ENCODE assay signal across 28 cellular contexts in the genomic region with DNA sequence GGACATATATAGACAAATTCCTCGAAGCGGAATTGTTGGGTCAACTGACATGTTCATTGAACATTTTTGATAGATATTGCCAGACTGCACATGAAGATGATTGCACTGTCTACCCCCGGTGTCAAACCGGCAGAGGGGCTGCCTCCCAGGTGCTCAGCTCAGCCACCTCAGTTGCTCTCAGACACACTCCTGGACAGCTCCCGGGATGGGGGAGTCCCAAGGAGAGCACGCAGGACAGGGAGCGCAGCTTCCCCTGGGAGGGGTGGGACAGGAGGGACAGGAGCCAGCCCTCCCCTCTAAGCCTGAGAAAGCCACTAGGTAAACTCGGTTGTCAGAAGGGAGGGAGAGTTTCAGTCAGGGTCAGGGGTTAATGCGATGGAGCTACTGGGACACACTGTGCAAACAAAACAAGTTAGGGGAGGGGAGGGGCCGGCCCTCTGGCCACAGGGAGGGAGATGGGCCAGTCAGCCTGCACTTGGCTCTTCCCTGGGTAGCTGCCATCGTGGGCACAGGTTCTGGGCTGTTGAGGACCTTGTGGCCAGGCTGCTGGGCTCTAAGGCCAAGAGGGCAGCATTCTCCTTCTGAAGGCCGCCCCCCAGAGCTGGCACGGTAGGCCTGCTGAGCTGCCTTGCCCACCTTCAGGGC. TPM values are rescaled to one million over a fixed set of nuclear protein-coding genes. Genes with fewer than 3 reads are reported as not detected.
A peak's percentile ranks its signal among the peaks of the same experiment; 100 is the strongest.
DNase-seq lines count a peak whose midpoint lies in the region; ATAC-seq, FAIRE-seq and TF ChIP-seq lines count a peak whose summit lies in the region.
"Had no signal": no experiment of that assay in that cellular context is flagged by ENCODE, and none has a peak within 500 bp of the region (broad histone marks: within the 10 kb centered on the region; RNA-seq: fewer than 3 reads in every experiment).

No MANE protein-coding gene starts in this region.

- H3K27ac ChIP-seq in A549 (peak overlapping the region; percentile 15 to 67; a peak in 5 of 6 replicates), VCaP (peak overlapping the region; percentile 73), esophagus muscularis mucosa (replicated peaks in 1 of 4) (no peak overlapping the region), WERI-Rb-1 (no peak overlapping the region)
- H3K27ac ChIP-seq: Peyer's patch, SJSA1 had no signal

- POLR2A ChIA-PET in A549 (lab: Yijun Ruan, JAX), result no interaction called here

- no peak for TF ChIP-seq CTCF in A549 (IDR thresholded peaks at IDR 0.05)
- no peak for TF ChIP-seq CTCF in VCaP (conservative IDR thresholded peaks at IDR 0.05)
- no peak for TF ChIP-seq CTCF in nephron progenitor cell (IDR thresholded peaks at IDR 0.05)
- no peak for TF ChIP-seq CTCF in esophagus muscularis mucosa (IDR thresholded peaks at IDR 0.05)
- no peak for TF ChIP-seq CTCF in WERI-Rb-1 (IDR thresholded peaks at IDR 0.05; ENCODE audit: low read depth, low read length)

- DNase-seq in A549 (ENCODE audit: low read depth in 1 of 2, low spot score in 1 of 2) (peak in 1 of 2 experiments; percentile 26), H7 (peak; percentile 68), nephron progenitor cell (peak; percentile 47), esophagus muscularis mucosa (ENCODE audit: extremely low spot score) (no peak), WERI-Rb-1 (no peak)
- DNase-seq: BE2C; CD4-positive, alpha-beta T cell; COR-L47; DMS 273 treated with DMSO at 0.1 percent for 48 hours; DND-41; MM.1S; NCI-H1048; NCI-H1417 treated with DMSO at 0.1 percent for 48 hours; NCI-H1930; NCI-H748 treated with DMSO at 0.1 percent for 48 hours; NK-92 treated with Interleukin-12 subunit alpha and Interleukin-12 subunit beta, amount 100 ng/mL, for 24 hours; Peyer's patch; T-helper 1 cell had no signal

- peaks cover 97% of the 10 kb centered on the region for H3K27me3 Mint-ChIP-seq in nephron progenitor cell (ENCODE audit: low read depth, poor library complexity)

- WGBS in A549 (ENCODE audit: missing lambda C conversion rate), result 39% methylated on average over 12 of the region's 13 CpGs
- WGBS in esophagus muscularis mucosa, result 53% methylated on average over 9 of the region's 13 CpGs

- intact Hi-C loops in esophagus muscularis mucosa (cut with DNase I), result no loop called here

- TF ChIP-seq EP300 in A549 (IDR thresholded peaks at IDR 0.05), result no peak
- no peak for TF ChIP-seq EP300 in esophagus muscularis mucosa (IDR thresholded peaks at IDR 0.05)

- H3K27me3 ChIP-seq in H7 (ENCODE audit: control insufficient read depth, insufficient read depth, low read length) (peaks cover 4% of the 10 kb centered on the region), esophagus muscularis mucosa (peaks cover 0 to 99% (median 21%) of the 10 kb centered on the region in 4 donors), WERI-Rb-1 (ENCODE audit: insufficient read depth, low read depth, severe bottlenecking) (no peaks in the 10 kb centered on the region)
- H3K27me3 ChIP-seq: BE2C had no signal

- no peak for TF ChIP-seq POLR2A in A549 (IDR thresholded peaks at IDR 0.05; ENCODE audit: low read length)
- no peak for TF ChIP-seq POLR2A in esophagus muscularis mucosa (IDR thresholded peaks at IDR 0.05; ENCODE audit: low read depth)

- H3K36me3 Mint-ChIP-seq in nephron progenitor cell (ENCODE audit: low read depth), result no peaks in the 10 kb centered on the region

- no peaks in the 10 kb centered on the region for H3K9me3 Mint-ChIP-seq in nephron progenitor cell
- H3K9me3 Mint-ChIP-seq: CD4-positive, alpha-beta T cell had no signal

- H3K4me3 ChIP-seq in A549 (no peak overlapping the region), H7 (ENCODE audit: insufficient read depth, low read depth, low read length) (no peak overlapping the region), esophagus muscularis mucosa (no peak overlapping the region), WERI-Rb-1 (ENCODE audit: low read depth, low read length) (no peak overlapping the region)
- H3K4me3 ChIP-seq: Peyer's patch, SJSA1 had no signal

- peak in 1 of 2 experiments; percentile 14; a peak in 3 of 6 replicates for ATAC-seq in A549
- no peak for ATAC-seq in HG02763 (IDR thresholded peaks at IDR 0.05; ENCODE audit: unreplicated experiment)
- no peak for ATAC-seq in HG03196 (IDR thresholded peaks at IDR 0.05; ENCODE audit: unreplicated experiment)

- no peak for TF ChIP-seq RAD21 in A549 (conservative IDR thresholded peaks at IDR 0.05 in 1 of 2, IDR thresholded peaks at IDR 0.05 in 1 of 2)

- CTCF ChIA-PET in A549 (lab: Yijun Ruan, JAX), result interaction anchor here (0.6 to 65.1 kb wide), 9 partner anchors 9 to 1746 kb away, joined by 3 to 2364 read pairs (median 27); partner anchors contain the start of genes KAZALD1, PDZD7 and SFXN3

- H3K4me1 Mint-ChIP-seq in nephron progenitor cell, result peaks cover 34% of the 10 kb centered on the region

- no peak for FAIRE-seq in A549 (lab: Jason Lieb, UNC)
- FAIRE-seq: GM18507, HTR-8/SVneo had no signal

- H3K9me3 ChIP-seq in A549 (no peaks in the 10 kb centered on the region), esophagus muscularis mucosa (no peaks in the 10 kb centered on the region), WERI-Rb-1 (ENCODE audit: severe bottlenecking) (no peaks in the 10 kb centered on the region)
- H3K9me3 ChIP-seq: BE2C, Peyer's patch, SJSA1 had no signal

- no peak overlapping the region for H3K27ac Mint-ChIP-seq in nephron progenitor cell
- H3K27ac Mint-ChIP-seq: CD4-positive, alpha-beta T cell had no signal

- H3K36me3 ChIP-seq in H7 (replicated peaks; ENCODE audit: control insufficient read depth, insufficient read depth, low read length), result no peaks in the 10 kb centered on the region
- H3K36me3 ChIP-seq in esophagus muscularis mucosa, result no peaks in the 10 kb centered on the region
- H3K36me3 ChIP-seq in WERI-Rb-1, result no peaks in the 10 kb centered on the region
- H3K36me3 ChIP-seq: BE2C, Peyer's patch, SJSA1 had no signal

- H3K4me1 ChIP-seq in A549 (peaks cover 68% of the 10 kb centered on the region), esophagus muscularis mucosa (no peaks in the 10 kb centered on the region)

- H3K4me2 ChIP-seq in A549, result peak overlapping the region; percentile 72

- no peak overlapping the region for H3K4me3 Mint-ChIP-seq in nephron progenitor cell
- H3K4me3 Mint-ChIP-seq: CD4-positive, alpha-beta T cell had no signal

TF ChIP-seq in A549, 52 proteins besides CTCF, POLR2A, EP300 and RAD21 (continues in another document):
- TF ChIP-seq CBX2 (IDR thresholded peaks at IDR 0.05; ENCODE audit: borderline replicate concordance, low read depth), result no peak
- no peak for TF ChIP-seq HDAC2 (IDR thresholded peaks at IDR 0.05)
- no peak for TF ChIP-seq USF2 (IDR thresholded peaks at IDR 0.05)
- TF ChIP-seq, protein P1, sequence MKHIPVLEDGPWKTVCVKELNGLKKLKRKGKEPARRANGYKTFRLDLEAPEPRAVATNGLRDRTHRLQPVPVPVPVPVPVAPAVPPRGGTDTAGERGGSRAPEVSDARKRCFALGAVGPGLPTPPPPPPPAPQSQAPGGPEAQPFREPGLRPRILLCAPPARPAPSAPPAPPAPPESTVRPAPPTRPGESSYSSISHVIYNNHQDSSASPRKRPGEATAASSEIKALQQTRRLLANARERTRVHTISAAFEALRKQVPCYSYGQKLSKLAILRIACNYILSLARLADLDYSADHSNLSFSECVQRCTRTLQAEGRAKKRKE (CRISPR knock-in tag; IDR thresholded peaks at IDR 0.05; ENCODE audit: low read depth), result no peak
- TF ChIP-seq JUNB (IDR thresholded peaks at IDR 0.05), result no peak

RNA-seq across cellular contexts. Expression of gene KAZALD1, which starts 31.1 kb away (rescaled TPM):
- polyA plus RNA-seq in A549 (2011; rRNA removed) (4.5 and 5.1 TPM in 2 replicates), A549 (2017; fragmentation: RNase III; extraction: RNeasy Plus Mini Kit Qiagen cat#74134 plus additional on column Dnase treatment) (2.5 to 4.3 TPM (median 2.9 TPM) in 3 replicates)
- 3.5 and 4.4 TPM in 2 replicates for polyA plus RNA-seq in A549 (2012; cell fraction: cytosol; rRNA removed)
- polyA plus RNA-seq in A549 (2012; cell fraction: nucleus; rRNA removed), result 5.7 and 6.1 TPM in 2 replicates
- polyA minus RNA-seq in A549 (2011; rRNA and poly(A)+ RNA removed), result 5.8 and 7.3 TPM in 2 replicates
- 11.9 and 22.0 TPM in 2 replicates for total RNA-seq in H7 (2014; rRNA removed; shearing (Covaris generic))
- total RNA-seq in esophagus muscularis mucosa, result 1 to 10 TPM; 1.0 to 4.0 (median 2.6) TPM
- total RNA-seq: CD4-positive, alpha-beta T cell had no signal

RNA-seq across cellular contexts. Expression of gene TLX1, which starts 38.2 kb away (rescaled TPM):
- 0.06 and 0.09 TPM in 2 replicates for polyA plus RNA-seq in A549 (2011; rRNA removed)
- 0.04 and 0.06 TPM in 2 replicates for polyA plus RNA-seq in A549 (2012; cell fraction: cytosol; rRNA removed)
- 0.04 TPM in 2 replicates for polyA plus RNA-seq in A549 (2012; cell fraction: nucleus; rRNA removed)
- polyA plus RNA-seq in A549 (2017; fragmentation: RNase III; extraction: RNeasy Plus Mini Kit Qiagen cat#74134 plus additional on column Dnase treatment), result not detected in 3 replicates
- 0.25 TPM in 1 of 2 replicates, not detected in the other for polyA minus RNA-seq in A549 (2011; rRNA and poly(A)+ RNA removed)
- 0.11 TPM in 1 of 2 replicates, not detected in the other for total RNA-seq in H7 (2014; rRNA removed; shearing (Covaris generic))
- not detected for total RNA-seq in esophagus muscularis mucosa
- total RNA-seq: A673; CD4-positive, alpha-beta T cell; H4; LHCN-M2; NCI-H460; SJSA1 had no signal

Comparison
In these comparisons a context has a peak if more than half of its experiments do, and no peak if none do; other contexts are left out.
1. DNase-seq: peak in H7 (single experiment) and nephron progenitor cell (single experiment); none in esophagus muscularis mucosa (single experiment) and WERI-Rb-1 (single experiment).
2. H3K27ac ChIP-seq: peak in A549 (2 of 2) and VCaP (single experiment); none in esophagus muscularis mucosa (0 of 4) and WERI-Rb-1 (single experiment).